In the genomic region with DNA sequence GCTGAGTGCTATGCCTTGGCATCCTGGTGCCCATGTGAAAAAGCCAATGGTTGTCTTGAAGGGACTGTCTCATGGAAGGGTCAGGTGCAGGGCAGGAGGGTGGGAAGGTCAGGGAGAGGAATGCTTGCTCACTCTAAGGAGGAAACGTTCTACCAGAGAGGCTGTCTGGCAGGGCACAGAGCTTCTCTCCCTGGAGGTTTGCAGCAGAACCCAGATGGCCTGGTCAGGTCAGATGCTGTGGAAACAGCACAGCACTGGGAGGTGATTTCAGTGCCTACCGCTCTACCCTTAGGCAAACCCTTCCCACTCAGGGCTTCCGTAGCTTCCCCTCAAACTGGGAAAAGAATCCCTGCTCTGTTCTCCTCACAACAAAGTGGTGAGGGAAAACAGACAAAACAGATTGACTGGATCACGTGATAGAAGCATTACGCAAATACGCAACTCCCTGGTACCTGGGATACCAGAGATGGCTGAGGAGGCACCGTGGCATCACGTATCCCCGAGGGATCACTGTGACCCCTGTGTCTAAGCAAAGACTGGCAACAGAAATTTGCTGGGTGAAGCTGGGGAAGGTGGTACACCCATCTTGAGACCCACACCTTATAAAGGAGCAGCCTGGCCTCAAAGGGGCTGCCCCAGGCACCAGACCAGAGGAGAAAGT, we compare ENCODE assay signal across 11 cellular contexts. TPM values are rescaled to one million over a fixed set of nuclear protein-coding genes. Genes with fewer than 3 reads are reported as not detected.
A peak's percentile ranks its signal among the peaks of the same experiment; 100 is the strongest.
DNase-seq lines count a peak whose midpoint lies in the region; ATAC-seq, FAIRE-seq and TF ChIP-seq lines count a peak whose summit lies in the region.
"Had no signal": no experiment of that assay in that cellular context is flagged by ENCODE, and none has a peak within 500 bp of the region (broad histone marks: within the 10 kb centered on the region; RNA-seq: fewer than 3 reads in every experiment).

No MANE protein-coding gene starts in this region.

- H3K27ac ChIP-seq in HepG2 (ENCODE audit: extremely low read length, insufficient read depth, low read length) (peak overlapping the region; percentile 20), tibial artery (peak overlapping the region; percentile 92 to 96)
- H3K27ac ChIP-seq: C4-2B had no signal

- TF ChIP-seq RAD21 in HepG2 (CRISPR knock-in tag; IDR thresholded peaks at IDR 0.05), result no peak

- H3K36me3 Mint-ChIP-seq in activated T-cell treated with anti-CD3 and anti-CD28 coated beads, Interleukin-2, amount 50 U/mL, for 24 hours (ENCODE audit: low read depth), result peaks cover 55% of the 10 kb centered on the region
- no peaks in the 10 kb centered on the region for H3K36me3 Mint-ChIP-seq in activated naive CD8-positive, alpha-beta T cell

- no peak for DNase-seq in activated T-cell treated with anti-CD3 and anti-CD28 coated beads, Interleukin-2, amount 50 U/mL, for 24 hours
- DNase-seq in activated T-cell treated with anti-CD3 and anti-CD28 coated beads, Interleukin-2, amount 50 U/mL, for 1 hour, result no peak
- DNase-seq in HepG2 (ENCODE audit: low spot score) (no peak), tibial artery (peak; percentile 21 to 64), NCI-H187 treated with DMSO at 0.1 percent for 48 hours (lab: John Stamatoyannopoulos, UW) (no peak)
- DNase-seq: SHP77; stimulated activated CD4-positive, alpha-beta T cell treated with anti-CD3 and anti-CD28 coated beads, Interleukin-4, amount 100 ng/mL, for 24 hours had no signal

- TF ChIP-seq CTCF in HepG2 (CRISPR knock-in tag; IDR thresholded peaks at IDR 0.05) (no peak), tibial artery (IDR thresholded peaks at IDR 0.05) (no peak)

- peak overlapping the region; percentile 89 for H3K9ac ChIP-seq in HepG2 (ENCODE audit: insufficient read depth, low read depth, low read length)

- intact Hi-C loops in HepG2 (cut with micrococcal nuclease; ENCODE audit: unreplicated experiment), result no loop called here
- intact Hi-C loops in tibial artery (cut with DNase I; ENCODE audit: low total_unique reads), result loop anchor here (10.0 kb wide), 2 partner anchors 378 to 1252 kb away; partner anchors contain the start of gene RUFY1

- peaks cover 67% of the 10 kb centered on the region for H3K4me1 Mint-ChIP-seq in activated T-cell treated with anti-CD3 and anti-CD28 coated beads, Interleukin-2, amount 50 U/mL, for 24 hours (ENCODE audit: low read depth)
- H3K4me1 Mint-ChIP-seq in activated naive CD8-positive, alpha-beta T cell (ENCODE audit: low read depth), result peaks cover 69% of the 10 kb centered on the region

- FAIRE-seq in HepG2 (lab: Jason Lieb, UNC), result no peak

- H3K4me3 ChIP-seq in HepG2 (replicated peaks in 1 of 3; ENCODE audit: insufficient read depth in 1 of 3, low read depth in 2 of 3, low read length in 3 of 3), result peak overlapping the region; percentile 72 to 85 (median 79); a peak in 5 of 6 replicates
- peak overlapping the region; percentile 1 to 85 for H3K4me3 ChIP-seq in tibial artery

- H3K36me3 ChIP-seq in HepG2 (replicated peaks in 1 of 2; ENCODE audit: control insufficient read depth in 1 of 2, insufficient read depth in 2 of 2, low read length in 2 of 2) (peaks cover 0 to 3% of the 10 kb centered on the region in 2 experiments; a peak in 1 of 5 replicates), tibial artery (no peaks in the 10 kb centered on the region)

- H3K4me3 Mint-ChIP-seq in activated T-cell treated with anti-CD3 and anti-CD28 coated beads, Interleukin-2, amount 50 U/mL, for 24 hours, result peak overlapping the region; percentile 90
- H3K4me3 Mint-ChIP-seq in activated naive CD8-positive, alpha-beta T cell, result peak overlapping the region; percentile 96

- no peak for ATAC-seq in HepG2
- ATAC-seq in HG03159 (IDR thresholded peaks at IDR 0.05; ENCODE audit: unreplicated experiment), result no peak
- ATAC-seq in HG02852 (IDR thresholded peaks at IDR 0.05; ENCODE audit: unreplicated experiment), result no peak

- H3K4me1 ChIP-seq in HepG2 (ENCODE audit: insufficient read depth, low read length) (peaks cover 60% of the 10 kb centered on the region), tibial artery (peaks cover 0 to 73% (median 57%) of the 10 kb centered on the region in 4 donors)

- TF ChIP-seq POLR2A in HepG2 (IDR thresholded peaks at IDR 0.05; ENCODE audit: insufficient read depth in 1 of 2, low read depth in 2 of 2, low read length in 2 of 2), result no peak

- peaks cover 69% of the 10 kb centered on the region for H3K79me2 ChIP-seq in HepG2 (ENCODE audit: insufficient read depth, low read length)

- H3K4me2 ChIP-seq in HepG2 (ENCODE audit: low read depth, low read length), result peak overlapping the region; percentile 79

- H2AFZ ChIP-seq in HepG2 (ENCODE audit: low read length), result no peak overlapping the region

- TF ChIP-seq EP300 in HepG2 (IDR thresholded peaks at IDR 0.05; ENCODE audit: low read depth in 2 of 2, low read length in 2 of 2), result no peak
- no peak for TF ChIP-seq EP300 in HepG2 (CRISPR knock-in tag; IDR thresholded peaks at IDR 0.05; ENCODE audit: borderline replicate concordance)

- no peaks in the 10 kb centered on the region for H3K27me3 Mint-ChIP-seq in activated T-cell treated with anti-CD3 and anti-CD28 coated beads, Interleukin-2, amount 50 U/mL, for 24 hours
- H3K27me3 Mint-ChIP-seq in activated naive CD8-positive, alpha-beta T cell, result no peaks in the 10 kb centered on the region

- CTCF ChIA-PET in HepG2 (lab: Yijun Ruan, JAX; ENCODE audit: low intra/inter-chr PET ratio, low total read pairs), result no interaction called here

- H3K27me3 ChIP-seq in HepG2 (ENCODE audit: control insufficient read depth in 1 of 2, insufficient read depth in 2 of 2, low read length in 2 of 2), result no peaks in the 10 kb centered on the region; a peak in 1 of 5 replicates
- no peaks in the 10 kb centered on the region for H3K27me3 ChIP-seq in tibial artery

- H4K20me1 ChIP-seq in HepG2 (ENCODE audit: insufficient read depth, low read length), result peaks cover 44% of the 10 kb centered on the region

- in situ Hi-C loops in HepG2 (cut with HindIII; ENCODE audit: extremely low pct_ligation_motif_present, low pct_unique_long_range_greater_than_20kb), result no loop called here

- WGBS in HepG2 (ENCODE audit: low lambda C conversion rate), result 41% methylated on average over 7 of the region's 9 CpGs

- POLR2A ChIA-PET in HepG2 (lab: Yijun Ruan, JAX), result interaction anchor here (0.7 kb wide), 1 partner anchor 54 kb away, joined by 3 read pairs; no protein-coding TSS in a partner anchor

- H3K9me3 ChIP-seq in HepG2 (ENCODE audit: low read length) (no peaks in the 10 kb centered on the region), tibial artery (no peaks in the 10 kb centered on the region)

- H3K27ac Mint-ChIP-seq in activated T-cell treated with anti-CD3 and anti-CD28 coated beads, Interleukin-2, amount 50 U/mL, for 24 hours, result peak overlapping the region; percentile 100
- H3K27ac Mint-ChIP-seq in activated naive CD8-positive, alpha-beta T cell, result peak overlapping the region; percentile 99

- no TSS peak for BruUV-seq in HepG2 (replicated peaks; lab: Mats Ljungman, UMichigan)

- no peaks in the 10 kb centered on the region for H3K9me3 Mint-ChIP-seq in activated T-cell treated with anti-CD3 and anti-CD28 coated beads, Interleukin-2, amount 50 U/mL, for 24 hours
- H3K9me3 Mint-ChIP-seq in activated naive CD8-positive, alpha-beta T cell (ENCODE audit: low read depth), result no peaks in the 10 kb centered on the region

RNA-seq across cellular contexts. Expression of gene MGAT1, which starts 3.9 kb away (rescaled TPM):
- 26.7 and 50.1 TPM in 2 replicates for total RNA-seq in HepG2 (2016; rRNA removed; fragmentation: Illumina TruSeq; extraction: Trizol)
- 15.0 and 17.0 TPM in 2 replicates for total RNA-seq in HepG2 (2016; cell fraction: cytosol; rRNA removed; fragmentation: Illumina TruSeq; extraction: Trizol; ENCODE audit: low read depth)
- 27.7 and 47.8 TPM in 2 replicates for total RNA-seq in HepG2 (2016; cell fraction: insoluble cytoplasmic fraction; rRNA removed; fragmentation: Illumina TruSeq; extraction: Trizol)
- 38.7 and 40.9 TPM in 2 replicates for total RNA-seq in HepG2 (2016; cell fraction: membrane; rRNA removed; fragmentation: Illumina TruSeq; extraction: Trizol)
- 41.7 and 45.5 TPM in 2 replicates for total RNA-seq in HepG2 (2016; cell fraction: nucleus; rRNA removed; fragmentation: Illumina TruSeq; extraction: Trizol)
- 55.3 and 72.5 TPM in 2 replicates for polyA plus RNA-seq in HepG2 (2011; rRNA removed)
- 68.1 and 77.1 TPM in 2 replicates for polyA plus RNA-seq in HepG2 (2011; cell fraction: cytosol; rRNA removed)
- 95.1 and 98.8 TPM in 2 replicates for polyA plus RNA-seq in HepG2 (2011; cell fraction: nucleus; rRNA removed)
- polyA plus RNA-seq in HepG2 (2012), result 54.8 and 70.3 TPM in 2 replicates
- 24.2 and 28.9 TPM in 2 replicates for polyA plus RNA-seq in HepG2 (2016; cell fraction: cytosol; fragmentation: Illumina TruSeq; extraction: Trizol; ENCODE audit: low read depth)
- 31.3 and 35.5 TPM in 2 replicates for polyA plus RNA-seq in HepG2 (2016; cell fraction: insoluble cytoplasmic fraction; fragmentation: Illumina TruSeq; extraction: Trizol; ENCODE audit: low read depth)
- 36.5 and 42.6 TPM in 2 replicates for polyA plus RNA-seq in HepG2 (2016; cell fraction: membrane; fragmentation: Illumina TruSeq; extraction: Trizol; ENCODE audit: low read depth)
- polyA plus RNA-seq in HepG2 (2016; cell fraction: nucleus; fragmentation: Illumina TruSeq; extraction: Trizol; ENCODE audit: insufficient read depth, low read depth), result 88.1 and 90.9 TPM in 2 replicates
- polyA minus RNA-seq in HepG2 (2011; rRNA and poly(A)+ RNA removed; ENCODE audit: low replicate concordance), result 47.5 and 138 TPM in 2 replicates
- 68.3 and 69.5 TPM in 2 replicates for polyA minus RNA-seq in HepG2 (2011; cell fraction: cytosol; rRNA and poly(A)+ RNA removed)
- 44.8 and 54.2 TPM in 2 replicates for polyA minus RNA-seq in HepG2 (2011; cell fraction: nucleus; rRNA and poly(A)+ RNA removed)

RNA-seq across cellular contexts. Expression of gene ZFP62, which starts 54.6 kb away (rescaled TPM):
- 18.9 and 19.4 TPM in 2 replicates for total RNA-seq in HepG2 (2016; rRNA removed; fragmentation: Illumina TruSeq; extraction: Trizol)
- 5.7 and 6.2 TPM in 2 replicates for total RNA-seq in HepG2 (2016; cell fraction: cytosol; rRNA removed; fragmentation: Illumina TruSeq; extraction: Trizol; ENCODE audit: low read depth)
- total RNA-seq in HepG2 (2016; cell fraction: insoluble cytoplasmic fraction; rRNA removed; fragmentation: Illumina TruSeq; extraction: Trizol), result 20.1 and 22.7 TPM in 2 replicates
- total RNA-seq in HepG2 (2016; cell fraction: membrane; rRNA removed; fragmentation: Illumina TruSeq; extraction: Trizol), result 10.4 and 12.0 TPM in 2 replicates
- 19.0 and 23.1 TPM in 2 replicates for total RNA-seq in HepG2 (2016; cell fraction: nucleus; rRNA removed; fragmentation: Illumina TruSeq; extraction: Trizol)
- polyA plus RNA-seq in HepG2 (2011; rRNA removed), result 8.2 and 8.4 TPM in 2 replicates
- polyA plus RNA-seq in HepG2 (2011; cell fraction: cytosol; rRNA removed), result 2.3 and 4.2 TPM in 2 replicates
- 10.7 and 13.1 TPM in 2 replicates for polyA plus RNA-seq in HepG2 (2011; cell fraction: nucleus; rRNA removed)
- 12.0 and 13.8 TPM in 2 replicates for polyA plus RNA-seq in HepG2 (2012)
- polyA plus RNA-seq in HepG2 (2016; cell fraction: cytosol; fragmentation: Illumina TruSeq; extraction: Trizol; ENCODE audit: low read depth), result 4.5 and 6.5 TPM in 2 replicates
- polyA plus RNA-seq in HepG2 (2016; cell fraction: insoluble cytoplasmic fraction; fragmentation: Illumina TruSeq; extraction: Trizol; ENCODE audit: low read depth), result 12.0 and 13.7 TPM in 2 replicates
- 7.0 and 7.5 TPM in 2 replicates for polyA plus RNA-seq in HepG2 (2016; cell fraction: membrane; fragmentation: Illumina TruSeq; extraction: Trizol; ENCODE audit: low read depth)
- polyA plus RNA-seq in HepG2 (2016; cell fraction: nucleus; fragmentation: Illumina TruSeq; extraction: Trizol; ENCODE audit: insufficient read depth, low read depth), result 22.7 and 27.8 TPM in 2 replicates
- polyA minus RNA-seq in HepG2 (2011; rRNA and poly(A)+ RNA removed; ENCODE audit: low replicate concordance), result 0.80 and 9.4 TPM in 2 replicates
- polyA minus RNA-seq in HepG2 (2011; cell fraction: cytosol; rRNA and poly(A)+ RNA removed), result 7.9 and 8.4 TPM in 2 replicates
- 19.1 and 29.2 TPM in 2 replicates for polyA minus RNA-seq in HepG2 (2011; cell fraction: nucleus; rRNA and poly(A)+ RNA removed)

Comparison
In these comparisons a context has a peak if more than half of its experiments do, and no peak if none do; other contexts are left out.
1. DNase-seq: peak in tibial artery (2 of 2); none in activated T-cell treated with anti-CD3 and anti-CD28 coated beads, Interleukin-2, amount 50 U/mL, for 24 hours (single experiment), activated T-cell treated with anti-CD3 and anti-CD28 coated beads, Interleukin-2, amount 50 U/mL, for 1 hour (single experiment), HepG2 (single experiment) and NCI-H187 treated with DMSO at 0.1 percent for 48 hours (single experiment).